ENCODE assay signal across 19 cellular contexts in the genomic region with DNA sequence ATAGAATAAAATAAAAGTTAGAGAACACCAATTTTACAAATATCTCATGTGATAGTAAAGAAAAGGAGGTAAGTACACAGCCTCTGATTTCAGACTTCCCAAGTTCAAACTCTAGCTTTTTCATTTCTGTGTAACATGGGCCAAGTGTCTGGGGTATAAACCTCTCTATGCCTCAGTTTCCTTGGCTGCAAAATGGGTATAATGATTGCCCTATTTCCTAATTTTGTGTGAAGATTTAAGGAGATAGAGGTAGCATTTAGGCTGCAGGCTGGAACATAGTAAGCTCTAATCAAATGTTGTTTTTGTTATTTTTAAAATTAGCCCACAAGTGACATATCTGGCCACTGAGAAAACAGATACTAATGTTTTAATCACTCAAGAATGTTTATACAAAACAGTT. TPM values are rescaled to one million over a fixed set of nuclear protein-coding genes. Genes with fewer than 3 reads are reported as not detected.
A peak's percentile ranks its signal among the peaks of the same experiment; 100 is the strongest.
DNase-seq lines count a peak whose midpoint lies in the region; ATAC-seq and TF ChIP-seq lines count a peak whose summit lies in the region.
"Had no signal": no experiment of that assay in that cellular context is flagged by ENCODE, and none has a peak within 500 bp of the region (broad histone marks: within the 10 kb centered on the region; RNA-seq: fewer than 3 reads in every experiment).

No MANE protein-coding gene starts in this region.

- H3K9me2 ChIP-seq in Loucy (replicated peaks; ENCODE audit: low read depth, low read length): no peaks in the 10 kb centered on the region

- H2AFZ ChIP-seq in Loucy (ENCODE audit: low read length): no peak overlapping the region

- no peak for ATAC-seq in CD4-positive, alpha-beta T cell (ENCODE audit: poor library complexity)
- ATAC-seq in effector memory CD8-positive, alpha-beta T cell (replicated peaks): no peak
- ATAC-seq in HG03175 (IDR thresholded peaks at IDR 0.05; ENCODE audit: unreplicated experiment): no peak
- no peak for ATAC-seq in GM21529 (IDR thresholded peaks at IDR 0.05; ENCODE audit: unreplicated experiment)

- TF ChIP-seq CTCF in A673 (conservative IDR thresholded peaks at IDR 0.05; ENCODE audit: low read depth, low read length) (no peak), Loucy (conservative IDR thresholded peaks at IDR 0.05; ENCODE audit: low read length) (no peak)
- TF ChIP-seq CTCF in CD4-positive, alpha-beta T cell (IDR thresholded peaks at IDR 0.05): no peak

- peaks cover 45% of the 10 kb centered on the region for H3K36me3 Mint-ChIP-seq in CD4-positive, alpha-beta T cell (ENCODE audit: low read depth)
- peaks cover 29% of the 10 kb centered on the region for H3K36me3 Mint-ChIP-seq in effector memory CD8-positive, alpha-beta T cell (ENCODE audit: insufficient read depth)

- POLR2A ChIA-PET in A673 (lab: Charles Lee; ENCODE audit: low non-redundant PET): interaction anchor here (0.9 kb wide), 1 partner anchor 28 kb away, joined by 4 read pairs; no protein-coding TSS in a partner anchor
- POLR2A ChIA-PET in CD4-positive, alpha-beta T cell (lab: Charles Lee): interaction anchor here (0.9 to 7.8 kb wide), 6 partner anchors 14 to 766 kb away, joined by 3 to 93 read pairs (median 3); partner anchors contain the start of gene EPC1

- intact Hi-C loops in A673 (cut with micrococcal nuclease; ENCODE audit: unreplicated experiment): loop anchor here (10.0 kb wide), 1 partner anchor 632 kb away; no protein-coding TSS in a partner anchor
- intact Hi-C loops in CD4-positive, alpha-beta T cell (cut with DNase I, micrococcal nuclease): loop anchor here in 1 of 2 experiments (10.0 kb wide), 2 partner anchors 318 to 632 kb away; partner anchors contain the start of gene KIF5B

- no peaks in the 10 kb centered on the region for H3K9me3 Mint-ChIP-seq in CD4-positive, alpha-beta T cell
- no peaks in the 10 kb centered on the region for H3K9me3 Mint-ChIP-seq in effector memory CD8-positive, alpha-beta T cell
- H3K9me3 Mint-ChIP-seq: H9 had no signal

- H3K4me1 Mint-ChIP-seq in CD4-positive, alpha-beta T cell (ENCODE audit: low read depth): peaks cover 64% of the 10 kb centered on the region
- peaks cover 17 to 46% of the 10 kb centered on the region in 2 donors for H3K4me1 Mint-ChIP-seq in effector memory CD8-positive, alpha-beta T cell (ENCODE audit: low read depth in 2 of 2)

- peaks cover 98% of the 10 kb centered on the region for H3K79me2 ChIP-seq in Loucy (ENCODE audit: insufficient read depth, low read length)

- H3K36me3 ChIP-seq in A673 (ENCODE audit: insufficient read depth, low read length, poor library complexity, severe bottlenecking) (peaks cover 74% of the 10 kb centered on the region), Loucy (ENCODE audit: insufficient read depth, low read length) (no peaks in the 10 kb centered on the region)

- peak overlapping the region; percentile 46 for H3K4me3 Mint-ChIP-seq in CD4-positive, alpha-beta T cell
- no peak overlapping the region for H3K4me3 Mint-ChIP-seq in effector memory CD8-positive, alpha-beta T cell
- H3K4me3 Mint-ChIP-seq: H9 had no signal

- CTCF ChIA-PET in A673 (lab: Charles Lee): no interaction called here
- CTCF ChIA-PET in CD4-positive, alpha-beta T cell (lab: Charles Lee): interaction anchor here (1.0 to 1.3 kb wide), 2 partner anchors 20 to 1733 kb away, joined by 3 read pairs; no protein-coding TSS in a partner anchor

- DNase-seq in A673 (ENCODE audit: low spot score) (no peak), medulla oblongata (ENCODE audit: extremely low spot score) (no peak)
- DNase-seq in CD4-positive, alpha-beta T cell: no peak
- no peak for DNase-seq in effector memory CD8-positive, alpha-beta T cell
- DNase-seq in activated CD4-positive, alpha-beta T cell treated with anti-CD3 and anti-CD28 coated beads, Interleukin-2, amount 50 U/mL, for 4 hours: no peak
- DNase-seq: ACHN, H9, KG1, NCI-H1092 treated with DMSO at 0.1 percent for 48 hours, NCI-H1694, NCI-H2081 treated with DMSO at 0.1 percent for 48 hours, NCI-H2171 treated with DMSO at 0.1 percent for 48 hours, NCI-H524 treated with DMSO at 0.1 percent for 48 hours, Right ventricle myocardium superior had no signal

- H3K9me3 ChIP-seq in A673 (ENCODE audit: low read depth, low read length, poor library complexity, severe bottlenecking) (peaks cover 7% of the 10 kb centered on the region), Loucy (ENCODE audit: insufficient read depth, low read depth, low read length) (no peaks in the 10 kb centered on the region)
- H3K9me3 ChIP-seq in CD4-positive, alpha-beta T cell (ENCODE audit: control insufficient read depth, low read length): no peaks in the 10 kb centered on the region

- H3K27me3 ChIP-seq in A673 (replicated peaks; ENCODE audit: insufficient read depth, low read depth, low read length, poor library complexity) (no peaks in the 10 kb centered on the region), Loucy (ENCODE audit: insufficient read depth, low read length, poor library complexity, severe bottlenecking) (no peaks in the 10 kb centered on the region)
- H3K27me3 ChIP-seq in CD4-positive, alpha-beta T cell (ENCODE audit: control insufficient read depth, insufficient read depth, low read length): no peaks in the 10 kb centered on the region
- H3K27me3 ChIP-seq: BLaER1 treated with 17β-estradiol and CSF1 and Interleukin-3, amounts not matched to agents 10 nM and 100 nM had no signal

- peak overlapping the region; percentile 76 for H3K4me3 ChIP-seq in A673 (ENCODE audit: low read depth, low read length, poor library complexity, severe bottlenecking)
- H3K4me3 ChIP-seq in Loucy (ENCODE audit: low read length, poor library complexity, severe bottlenecking): peak overlapping the region; percentile 89
- H3K4me3 ChIP-seq: BLaER1 treated with 17β-estradiol and CSF1 and Interleukin-3, amounts not matched to agents 10 nM and 100 nM had no signal

- H3K4me1 ChIP-seq in A673 (ENCODE audit: insufficient read depth, low read length, poor library complexity, severe bottlenecking) (peaks cover 33% of the 10 kb centered on the region), Loucy (ENCODE audit: insufficient read depth, low read length, poor library complexity, severe bottlenecking) (peaks cover 48% of the 10 kb centered on the region)

- peaks cover 4% of the 10 kb centered on the region; the same call in 1 of the 2 replicates for H3F3A ChIP-seq in Loucy (ENCODE audit: low read depth)

- no peak overlapping the region for H3K9ac ChIP-seq in Loucy (ENCODE audit: low read depth, low read length, poor library complexity, severe bottlenecking)
- H3K9ac ChIP-seq: BLaER1 treated with 17β-estradiol and CSF1 and Interleukin-3, amounts not matched to agents 10 nM and 100 nM had no signal

- H3K27ac ChIP-seq in A673 (ENCODE audit: low read depth, low read length, poor library complexity, severe bottlenecking): peak overlapping the region; percentile 13
- H3K27ac ChIP-seq in CD4-positive, alpha-beta T cell (ENCODE audit: low read depth, low read length): no peak overlapping the region
- H3K27ac ChIP-seq: BLaER1 treated with 17β-estradiol and CSF1 and Interleukin-3, amounts not matched to agents 10 nM and 100 nM; HL-60 had no signal

- no TSS peak for BruUV-seq in A673 (replicated peaks; lab: Mats Ljungman, UMichigan)

- peak overlapping the region; percentile 61 for H3K27ac Mint-ChIP-seq in CD4-positive, alpha-beta T cell
- H3K27ac Mint-ChIP-seq in effector memory CD8-positive, alpha-beta T cell: peak overlapping the region; percentile 22 to 41
- H3K27ac Mint-ChIP-seq: H9 had no signal

- H4K20me1 ChIP-seq in Loucy (ENCODE audit: insufficient read depth, low read length, poor library complexity, severe bottlenecking): peaks cover 87% of the 10 kb centered on the region

- peak overlapping the region; percentile 75 for H3K4me2 ChIP-seq in Loucy (ENCODE audit: low read depth, low read length, poor library complexity, severe bottlenecking)
- H3K4me2 ChIP-seq: BLaER1 treated with 17β-estradiol and CSF1 and Interleukin-3, amounts not matched to agents 10 nM and 100 nM had no signal

- H3K27me3 Mint-ChIP-seq in CD4-positive, alpha-beta T cell: no peaks in the 10 kb centered on the region
- no peaks in the 10 kb centered on the region for H3K27me3 Mint-ChIP-seq in effector memory CD8-positive, alpha-beta T cell

RNA-seq across cellular contexts. Expression of gene EPC1, which starts 26.1 kb away (rescaled TPM):
- 75.7 and 75.8 TPM in 2 replicates for total RNA-seq in A673 (2021)
- 100 to 1,000 TPM; 173 to 181 TPM for total RNA-seq in CD4-positive, alpha-beta T cell
